2 cellular contexts compared by ENCODE assay signal in the genomic region with DNA sequence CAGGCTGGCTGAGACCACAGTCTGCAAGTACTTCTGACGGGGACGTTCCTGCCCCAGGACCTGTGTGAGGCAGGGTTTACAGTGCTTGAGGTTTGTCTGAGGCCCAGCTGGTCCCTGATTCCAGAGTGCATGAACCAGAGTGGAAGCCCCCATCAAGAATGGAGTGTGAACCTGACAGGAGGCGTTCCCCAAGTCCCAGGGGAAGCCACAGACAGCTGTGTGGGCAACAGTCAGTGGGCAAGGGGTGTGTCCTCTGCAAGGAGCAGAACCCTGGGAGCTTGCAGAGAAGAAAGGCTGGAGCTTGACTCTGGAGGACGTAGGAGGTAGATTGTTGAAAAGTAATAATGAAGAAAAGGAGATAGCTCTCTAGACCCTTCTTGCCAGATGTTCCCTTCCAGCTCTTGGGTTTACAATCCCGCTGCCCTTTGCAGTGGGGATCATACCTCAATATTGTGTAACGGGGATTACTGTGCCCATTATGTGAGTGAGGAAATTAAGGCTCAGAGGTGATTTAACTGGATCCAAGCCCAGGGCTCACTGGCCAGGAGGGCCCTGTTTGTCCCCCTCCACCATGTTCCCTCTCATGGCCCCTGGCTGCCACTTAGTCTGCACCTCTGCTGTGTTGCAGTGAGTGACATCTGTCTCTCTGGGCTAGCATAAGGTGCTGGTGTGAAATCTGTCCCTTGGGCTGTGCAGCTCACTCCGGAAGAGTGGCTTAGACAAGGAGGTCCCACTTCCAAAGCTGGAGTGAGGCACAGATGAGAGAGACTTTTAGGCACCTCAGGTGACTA.
TF ChIP-seq lines count a peak whose summit lies in the region.

No MANE protein-coding gene starts in this region.

TF ChIP-seq in GM12878, 131 proteins besides CTCF, POLR2A, EP300 and RAD21:
- TF ChIP-seq, protein P1, sequence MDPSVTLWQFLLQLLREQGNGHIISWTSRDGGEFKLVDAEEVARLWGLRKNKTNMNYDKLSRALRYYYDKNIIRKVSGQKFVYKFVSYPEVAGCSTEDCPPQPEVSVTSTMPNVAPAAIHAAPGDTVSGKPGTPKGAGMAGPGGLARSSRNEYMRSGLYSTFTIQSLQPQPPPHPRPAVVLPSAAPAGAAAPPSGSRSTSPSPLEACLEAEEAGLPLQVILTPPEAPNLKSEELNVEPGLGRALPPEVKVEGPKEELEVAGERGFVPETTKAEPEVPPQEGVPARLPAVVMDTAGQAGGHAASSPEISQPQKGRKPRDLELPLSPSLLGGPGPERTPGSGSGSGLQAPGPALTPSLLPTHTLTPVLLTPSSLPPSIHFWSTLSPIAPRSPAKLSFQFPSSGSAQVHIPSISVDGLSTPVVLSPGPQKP (IDR thresholded peaks at IDR 0.05; ENCODE audit: low read depth, low read length) = no peak
- TF ChIP-seq TARDBP (IDR thresholded peaks at IDR 0.05; ENCODE audit: borderline replicate concordance) (no peak), ZNF384 (IDR thresholded peaks at IDR 0.05; ENCODE audit: borderline replicate concordance, low read depth, low read length) (no peak), SMAD5 (IDR thresholded peaks at IDR 0.05; ENCODE audit: low read depth) (0 out of 2 replicates have a peak, but pooled peaks have one; percentile 64), CREM (IDR thresholded peaks at IDR 0.05; ENCODE audit: low read depth) (no peak), POLR2AphosphoS5 (IDR thresholded peaks at IDR 0.05; ENCODE audit: low read length) (peak; percentile 46; the same call in 1 of the 2 replicates), SPI1 (IDR thresholded peaks at IDR 0.05; ENCODE audit: borderline replicate concordance, insufficient read depth, low read depth, low read length) (no peak), HDGF (IDR thresholded peaks at IDR 0.05) (no peak), JUNB (IDR thresholded peaks at IDR 0.05) (no peak), TAF1 (IDR thresholded peaks at IDR 0.05; ENCODE audit: borderline replicate concordance, low read depth, low read length) (no peak), NRF1 (conservative IDR thresholded peaks at IDR 0.05; ENCODE audit: low read depth, low read length) (no peak)
- TF ChIP-seq, protein P2, sequence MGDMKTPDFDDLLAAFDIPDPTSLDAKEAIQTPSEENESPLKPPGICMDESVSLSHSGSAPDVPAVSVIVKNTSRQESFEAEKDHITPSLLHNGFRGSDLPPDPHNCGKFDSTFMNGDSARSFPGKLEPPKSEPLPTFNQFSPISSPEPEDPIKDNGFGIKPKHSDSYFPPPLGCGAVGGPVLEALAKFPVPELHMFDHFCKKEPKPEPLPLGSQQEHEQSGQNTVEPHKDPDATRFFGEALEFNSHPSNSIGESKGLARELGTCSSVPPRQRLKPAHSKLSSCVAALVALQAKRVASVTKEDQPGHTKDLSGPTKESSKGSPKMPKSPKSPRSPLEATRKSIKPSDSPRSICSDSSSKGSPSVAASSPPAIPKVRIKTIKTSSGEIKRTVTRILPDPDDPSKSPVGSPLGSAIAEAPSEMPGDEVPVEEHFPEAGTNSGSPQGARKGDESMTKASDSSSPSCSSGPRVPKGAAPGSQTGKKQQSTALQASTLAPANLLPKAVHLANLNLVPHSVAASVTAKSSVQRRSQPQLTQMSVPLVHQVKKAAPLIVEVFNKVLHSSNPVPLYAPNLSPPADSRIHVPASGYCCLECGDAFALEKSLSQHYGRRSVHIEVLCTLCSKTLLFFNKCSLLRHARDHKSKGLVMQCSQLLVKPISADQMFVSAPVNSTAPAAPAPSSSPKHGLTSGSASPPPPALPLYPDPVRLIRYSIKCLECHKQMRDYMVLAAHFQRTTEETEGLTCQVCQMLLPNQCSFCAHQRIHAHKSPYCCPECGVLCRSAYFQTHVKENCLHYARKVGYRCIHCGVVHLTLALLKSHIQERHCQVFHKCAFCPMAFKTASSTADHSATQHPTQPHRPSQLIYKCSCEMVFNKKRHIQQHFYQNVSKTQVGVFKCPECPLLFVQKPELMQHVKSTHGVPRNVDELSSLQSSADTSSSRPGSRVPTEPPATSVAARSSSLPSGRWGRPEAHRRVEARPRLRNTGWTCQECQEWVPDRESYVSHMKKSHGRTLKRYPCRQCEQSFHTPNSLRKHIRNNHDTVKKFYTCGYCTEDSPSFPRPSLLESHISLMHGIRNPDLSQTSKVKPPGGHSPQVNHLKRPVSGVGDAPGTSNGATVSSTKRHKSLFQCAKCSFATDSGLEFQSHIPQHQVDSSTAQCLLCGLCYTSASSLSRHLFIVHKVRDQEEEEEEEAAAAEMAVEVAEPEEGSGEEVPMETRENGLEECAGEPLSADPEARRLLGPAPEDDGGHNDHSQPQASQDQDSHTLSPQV (IDR thresholded peaks at IDR 0.05) = no peak
- TF ChIP-seq, protein P3, sequence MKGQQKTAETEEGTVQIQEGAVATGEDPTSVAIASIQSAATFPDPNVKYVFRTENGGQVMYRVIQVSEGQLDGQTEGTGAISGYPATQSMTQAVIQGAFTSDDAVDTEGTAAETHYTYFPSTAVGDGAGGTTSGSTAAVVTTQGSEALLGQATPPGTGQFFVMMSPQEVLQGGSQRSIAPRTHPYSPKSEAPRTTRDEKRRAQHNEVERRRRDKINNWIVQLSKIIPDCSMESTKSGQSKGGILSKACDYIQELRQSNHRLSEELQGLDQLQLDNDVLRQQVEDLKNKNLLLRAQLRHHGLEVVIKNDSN (IDR thresholded peaks at IDR 0.05; ENCODE audit: borderline replicate concordance, extremely low read length, insufficient read depth, low read depth, low read length) = no peak

TF ChIP-seq in GM23338, 12 proteins besides CTCF, POLR2A, EP300 and RAD21:
- TF ChIP-seq, protein P4, sequence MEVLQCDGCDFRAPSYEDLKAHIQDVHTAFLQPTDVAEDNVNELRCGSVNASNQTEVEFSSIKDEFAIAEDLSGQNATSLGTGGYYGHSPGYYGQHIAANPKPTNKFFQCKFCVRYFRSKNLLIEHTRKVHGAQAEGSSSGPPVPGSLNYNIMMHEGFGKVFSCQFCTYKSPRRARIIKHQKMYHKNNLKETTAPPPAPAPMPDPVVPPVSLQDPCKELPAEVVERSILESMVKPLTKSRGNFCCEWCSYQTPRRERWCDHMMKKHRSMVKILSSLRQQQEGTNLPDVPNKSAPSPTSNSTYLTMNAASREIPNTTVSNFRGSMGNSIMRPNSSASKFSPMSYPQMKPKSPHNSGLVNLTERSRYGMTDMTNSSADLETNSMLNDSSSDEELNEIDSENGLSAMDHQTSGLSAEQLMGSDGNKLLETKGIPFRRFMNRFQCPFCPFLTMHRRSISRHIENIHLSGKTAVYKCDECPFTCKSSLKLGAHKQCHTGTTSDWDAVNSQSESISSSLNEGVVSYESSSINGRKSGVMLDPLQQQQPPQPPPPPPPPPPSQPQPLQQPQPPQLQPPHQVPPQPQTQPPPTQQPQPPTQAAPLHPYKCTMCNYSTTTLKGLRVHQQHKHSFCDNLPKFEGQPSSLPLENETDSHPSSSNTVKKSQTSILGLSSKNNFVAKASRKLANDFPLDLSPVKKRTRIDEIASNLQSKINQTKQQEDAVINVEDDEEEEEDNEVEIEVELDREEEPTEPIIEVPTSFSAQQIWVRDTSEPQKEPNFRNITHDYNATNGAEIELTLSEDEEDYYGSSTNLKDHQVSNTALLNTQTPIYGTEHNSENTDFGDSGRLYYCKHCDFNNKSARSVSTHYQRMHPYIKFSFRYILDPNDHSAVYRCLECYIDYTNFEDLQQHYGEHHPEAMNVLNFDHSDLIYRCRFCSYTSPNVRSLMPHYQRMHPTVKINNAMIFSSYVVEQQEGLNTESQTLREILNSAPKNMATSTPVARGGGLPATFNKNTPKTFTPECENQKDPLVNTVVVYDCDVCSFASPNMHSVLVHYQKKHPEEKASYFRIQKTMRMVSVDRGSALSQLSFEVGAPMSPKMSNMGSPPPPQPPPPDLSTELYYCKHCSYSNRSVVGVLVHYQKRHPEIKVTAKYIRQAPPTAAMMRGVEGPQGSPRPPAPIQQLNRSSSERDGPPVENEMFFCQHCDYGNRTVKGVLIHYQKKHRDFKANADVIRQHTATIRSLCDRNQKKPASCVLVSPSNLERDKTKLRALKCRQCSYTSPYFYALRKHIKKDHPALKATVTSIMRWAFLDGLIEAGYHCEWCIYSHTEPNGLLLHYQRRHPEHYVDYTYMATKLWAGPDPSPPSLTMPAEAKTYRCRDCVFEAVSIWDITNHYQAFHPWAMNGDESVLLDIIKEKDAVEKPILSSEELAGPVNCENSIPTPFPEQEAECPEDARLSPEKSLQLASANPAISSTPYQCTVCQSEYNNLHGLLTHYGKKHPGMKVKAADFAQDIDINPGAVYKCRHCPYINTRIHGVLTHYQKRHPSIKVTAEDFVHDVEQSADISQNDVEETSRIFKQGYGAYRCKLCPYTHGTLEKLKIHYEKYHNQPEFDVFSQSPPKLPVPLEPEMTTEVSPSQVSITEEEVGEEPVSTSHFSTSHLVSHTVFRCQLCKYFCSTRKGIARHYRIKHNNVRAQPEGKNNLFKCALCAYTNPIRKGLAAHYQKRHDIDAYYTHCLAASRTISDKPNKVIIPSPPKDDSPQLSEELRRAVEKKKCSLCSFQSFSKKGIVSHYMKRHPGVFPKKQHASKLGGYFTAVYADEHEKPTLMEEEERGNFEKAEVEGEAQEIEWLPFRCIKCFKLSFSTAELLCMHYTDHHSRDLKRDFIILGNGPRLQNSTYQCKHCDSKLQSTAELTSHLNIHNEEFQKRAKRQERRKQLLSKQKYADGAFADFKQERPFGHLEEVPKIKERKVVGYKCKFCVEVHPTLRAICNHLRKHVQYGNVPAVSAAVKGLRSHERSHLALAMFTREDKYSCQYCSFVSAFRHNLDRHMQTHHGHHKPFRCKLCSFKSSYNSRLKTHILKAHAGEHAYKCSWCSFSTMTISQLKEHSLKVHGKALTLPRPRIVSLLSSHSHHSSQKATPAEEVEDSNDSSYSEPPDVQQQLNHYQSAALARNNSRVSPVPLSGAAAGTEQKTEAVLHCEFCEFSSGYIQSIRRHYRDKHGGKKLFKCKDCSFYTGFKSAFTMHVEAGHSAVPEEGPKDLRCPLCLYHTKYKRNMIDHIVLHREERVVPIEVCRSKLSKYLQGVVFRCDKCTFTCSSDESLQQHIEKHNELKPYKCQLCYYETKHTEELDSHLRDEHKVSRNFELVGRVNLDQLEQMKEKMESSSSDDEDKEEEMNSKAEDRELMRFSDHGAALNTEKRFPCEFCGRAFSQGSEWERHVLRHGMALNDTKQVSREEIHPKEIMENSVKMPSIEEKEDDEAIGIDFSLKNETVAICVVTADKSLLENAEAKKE (CRISPR knock-in tag; IDR thresholded peaks at IDR 0.05) = no peak
- no peak for TF ChIP-seq NANOG (IDR thresholded peaks at IDR 0.05; ENCODE audit: borderline replicate concordance)
TF ChIP-seq in GM23338: peak in this region for 0.
